In genomic region chr20:24097051-24097450, GRCh38 we compare ENCODE assay signal across 21 cellular contexts.
"Had no signal": no experiment of that assay in that cellular context is flagged by ENCODE, and none has a peak within 500 bp of the region (broad histone marks: within the 10 kb centered on the region; RNA-seq: fewer than 3 reads in every experiment).

No MANE protein-coding gene starts in this region.

- H3K4me3 Mint-ChIP-seq: activated naive CD8-positive, alpha-beta T cell treated with anti-CD3 and anti-CD28 coated beads for 36 hours; central memory CD8-positive, alpha-beta T cell; immature natural killer cell; naive thymus-derived CD8-positive, alpha-beta T cell; T-helper 2 cell treated with Interferon-gamma antibody and Interleukin-4, amounts not matched to agents 5 μg/mL and 100 μg/mL, for 36 hours had no signal

- H3K36me3 Mint-ChIP-seq: activated naive CD8-positive, alpha-beta T cell treated with anti-CD3 and anti-CD28 coated beads for 36 hours had no signal

- H3K4me1 ChIP-seq: tibial nerve had no signal

- H3K27ac ChIP-seq: esophagus squamous epithelium, tibial nerve had no signal

- H3K27me3 Mint-ChIP-seq: naive thymus-derived CD8-positive, alpha-beta T cell had no signal

- H3K9me3 ChIP-seq: body of pancreas, esophagus squamous epithelium, tibial nerve had no signal

- H3K27ac Mint-ChIP-seq: activated naive CD8-positive, alpha-beta T cell treated with anti-CD3 and anti-CD28 coated beads for 36 hours; immature natural killer cell; T-helper 2 cell treated with Interferon-gamma antibody and Interleukin-4, amounts not matched to agents 5 μg/mL and 100 μg/mL, for 36 hours had no signal

- H3K9me3 Mint-ChIP-seq: activated naive CD8-positive, alpha-beta T cell treated with anti-CD3 and anti-CD28 coated beads for 36 hours; central memory CD8-positive, alpha-beta T cell; immature natural killer cell; naive thymus-derived CD8-positive, alpha-beta T cell; T-helper 2 cell treated with Interferon-gamma antibody and Interleukin-4, amounts not matched to agents 5 μg/mL and 100 μg/mL, for 36 hours had no signal

- H3K4me3 ChIP-seq: body of pancreas, esophagus squamous epithelium, tibial nerve had no signal

- DNase-seq: activated CD4-positive, alpha-beta T cell treated with anti-CD3 and anti-CD28 coated beads, Interleukin-2, amount 50 U/mL, for 1 hour; activated CD4-positive, CD25-positive, alpha-beta regulatory T cell; activated CD8-positive, alpha-beta memory T cell treated with anti-CD3 and anti-CD28 coated beads for 24 hours; activated gamma-delta T cell treated with Interleukin-2 at 50 U/mL for 16 hours; activated naive CD8-positive, alpha-beta T cell treated with anti-CD3 and anti-CD28 coated beads for 36 hours; amygdala; body of pancreas; cortex of kidney; effector CD4-positive, alpha-beta T cell; esophagus squamous epithelium; foreskin fibroblast; immature natural killer cell; mammary epithelial cell; naive thymus-derived CD8-positive, alpha-beta T cell; occipital lobe; stimulated activated CD4-positive, alpha-beta T cell treated with anti-CD3 and anti-CD28 coated beads, Interleukin-4, amount 100 ng/mL, for 24 hours; stimulated activated naive CD4-positive, alpha-beta T cell; substantia nigra had no signal

- H3K27me3 ChIP-seq: body of pancreas, tibial nerve had no signal

- H3K36me3 ChIP-seq: esophagus squamous epithelium, tibial nerve had no signal
